Comparison of ENCODE assay signal across 8 cellular contexts in genomic region chr1:178310685-178311105, GRCh38.
DNase-seq lines count a peak whose midpoint lies in the region; ATAC-seq and TF ChIP-seq lines count a peak whose summit lies in the region.

No MANE protein-coding gene starts in this region.

- H3K9me3 ChIP-seq in mammary epithelial cell (replicated peaks; ENCODE audit: insufficient read depth, low read length) (no peaks in the 10 kb centered on the region), transverse colon (no peaks in the 10 kb centered on the region)

- no peaks in the 10 kb centered on the region for H3K36me3 ChIP-seq in mammary epithelial cell (ENCODE audit: insufficient read depth, low read length)
- no peaks in the 10 kb centered on the region for H3K36me3 ChIP-seq in transverse colon

- BruUV-seq in mammary epithelial cell (replicated peaks; lab: Mats Ljungman, UMichigan) = no TSS peak

- H3K4me3 ChIP-seq in mammary epithelial cell (replicated peaks in 1 of 3; ENCODE audit: insufficient read depth in 1 of 3, low read depth in 2 of 3, low read length in 3 of 3) (no peak overlapping the region), transverse colon (no peak overlapping the region)

- ATAC-seq in GM21515 (IDR thresholded peaks at IDR 0.05; ENCODE audit: unreplicated experiment) = peak; percentile 81

- H3K27ac ChIP-seq in mammary epithelial cell (ENCODE audit: insufficient read depth, low read depth, low read length) = peak overlapping the region; percentile 51
- H3K27ac ChIP-seq in transverse colon = no peak overlapping the region

- peak; percentile 66 to 74 for TF ChIP-seq CTCF in mammary epithelial cell (conservative IDR thresholded peaks at IDR 0.05 in 1 of 2, IDR thresholded peaks at IDR 0.05 in 1 of 2; ENCODE audit: extremely low read depth in 1 of 2, insufficient read depth in 1 of 2, low read depth in 1 of 2, low read length in 2 of 2)
- TF ChIP-seq CTCF in transverse colon (IDR thresholded peaks at IDR 0.05) = peak; percentile 66 to 81 (median 74)

- H3K4me1 ChIP-seq in mammary epithelial cell (ENCODE audit: insufficient read depth, low read length) (peaks cover 3% of the 10 kb centered on the region), transverse colon (peaks cover 0 to 12% (median 8%) of the 10 kb centered on the region in 4 donors)

- no peak overlapping the region for H3K4me2 ChIP-seq in mammary epithelial cell (ENCODE audit: insufficient read depth, low read depth, low read length)

- CTCF ChIA-PET in mammary epithelial cell (lab: Charles Lee; ENCODE audit: low non-redundant PET) = interaction anchor here (0.6 to 0.7 kb wide), 3 partner anchors 50 to 107 kb away, joined by 3 to 6 read pairs (median 4); no protein-coding TSS in a partner anchor

- DNase-seq in DMS79 (lab: John Stamatoyannopoulos, UW) (peak; percentile 55), NOMO-1 treated with DMSO at 0.1 percent for 48 hours (lab: John Stamatoyannopoulos, UW; ENCODE audit: unreplicated experiment) (peak; percentile 89), mammary epithelial cell (peak; percentile 74), kidney glomerular epithelial cell (lab: John Stamatoyannopoulos, UW) (peak; percentile 90), transverse colon (no peak)
- DNase-seq in activated T-cell treated with anti-CD3 and anti-CD28 coated beads, Interleukin-2, amount 50 U/mL, for 1 hour = no peak

- H3K27me3 ChIP-seq in mammary epithelial cell (ENCODE audit: insufficient read depth, low read length) (no peaks in the 10 kb centered on the region), transverse colon (no peaks in the 10 kb centered on the region)

- H2AFZ ChIP-seq in mammary epithelial cell (ENCODE audit: low read depth, low read length) = no peak overlapping the region

- 0% methylated on average over 1 of the region's 1 CpG for WGBS in mammary epithelial cell (ENCODE audit: low coverage, missing lambda C conversion rate)
- WGBS in transverse colon (ENCODE audit: low coverage in 1 of 2), 2 donors = 0 to 3% methylated on average over 1 of the region's 1 CpG

- TF ChIP-seq EP300 in Ishikawa (IDR thresholded peaks at IDR 0.05; ENCODE audit: borderline replicate concordance) = no peak
- no peak for TF ChIP-seq EP300 in transverse colon (IDR thresholded peaks at IDR 0.05; ENCODE audit: low read depth)

- in situ Hi-C loops in mammary epithelial cell (cut with MboI; ENCODE audit: low sequenced_read_pairs in 2 of 2) (loop anchor here in 1 of 2 donors (25.0 kb wide), 1 partner anchor 202 kb away; the partner anchor contains the start of gene TEX35), transverse colon (cut with MboI; ENCODE audit: low pct_ligation_motif_present in 1 of 4, low pct_unique_long_range_greater_than_20kb in 1 of 4, low sequenced_read_pairs in 3 of 4) (loop anchor here in 1 of 4 donors (25.0 kb wide), 2 partner anchors 427 to 702 kb away; partner anchors contain the start of gene RALGPS2)

- intact Hi-C loops in mammary epithelial cell (cut with micrococcal nuclease) = loop anchor here (1.0 to 2.0 kb wide), 3 partner anchors 34 to 220 kb away; no protein-coding TSS in a partner anchor
- intact Hi-C loops in transverse colon (cut with DNase I; ENCODE audit: low total_unique reads) = no loop called here

- no peaks in the 10 kb centered on the region for H4K20me1 ChIP-seq in mammary epithelial cell (ENCODE audit: insufficient read depth, low read length)

- peak; percentile 84 for TF ChIP-seq RAD21 in Ishikawa (IDR thresholded peaks at IDR 0.05; ENCODE audit: low read depth)

- peaks cover 65% of the 10 kb centered on the region for H3K79me2 ChIP-seq in mammary epithelial cell (ENCODE audit: insufficient read depth, low read length)

- no peak overlapping the region for H3K9ac ChIP-seq in mammary epithelial cell (ENCODE audit: insufficient read depth, low read length)

- no peak for TF ChIP-seq POLR2A in transverse colon (IDR thresholded peaks at IDR 0.05)

- dilution Hi-C loops in mammary epithelial cell (cut with HindIII; ENCODE audit: low sequenced_read_pairs) = no loop called here

TF ChIP-seq in Ishikawa, 13 proteins besides CTCF, POLR2A, EP300 and RAD21:
- TF ChIP-seq CEBPB (IDR thresholded peaks at IDR 0.05) (peak; percentile 74), USF1 (IDR thresholded peaks at IDR 0.05) (no peak)
TF ChIP-seq in Ishikawa: peak in this region for 1.

Comparison
In these comparisons a context has a peak if more than half of its experiments do, and no peak if none do; other contexts are left out.
1. DNase-seq: peak in DMS79 (single experiment), NOMO-1 treated with DMSO at 0.1 percent for 48 hours (single experiment), mammary epithelial cell (single experiment) and kidney glomerular epithelial cell (single experiment); none in transverse colon (single experiment) and activated T-cell treated with anti-CD3 and anti-CD28 coated beads, Interleukin-2, amount 50 U/mL, for 1 hour (single experiment).